In the genomic region with DNA sequence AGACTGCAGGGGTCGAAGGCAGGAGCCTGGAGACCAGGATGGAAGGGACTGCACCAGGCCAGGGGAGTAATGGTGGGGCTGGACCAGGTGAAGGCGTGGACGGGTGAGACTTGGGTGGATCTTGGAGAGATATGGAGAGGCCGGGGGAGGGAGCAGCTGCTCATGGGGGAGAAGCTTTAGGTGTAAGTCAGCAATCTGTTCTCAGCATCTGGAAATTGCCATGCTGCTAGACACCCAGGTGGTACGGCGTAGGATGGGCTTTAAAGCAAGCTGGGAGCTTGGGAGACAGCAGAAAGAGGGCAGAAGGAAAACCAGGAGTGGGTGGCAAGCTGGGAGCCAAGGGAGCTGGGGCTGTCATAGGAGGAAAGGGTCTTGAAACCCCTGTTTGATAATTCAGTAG, we compare ENCODE assay signal across 16 cellular contexts. TPM values are rescaled to one million over a fixed set of nuclear protein-coding genes. Genes with fewer than 3 reads are reported as not detected.
A peak's percentile ranks its signal among the peaks of the same experiment; 100 is the strongest.
DNase-seq lines count a peak whose midpoint lies in the region; ATAC-seq and TF ChIP-seq lines count a peak whose summit lies in the region.
"Had no signal": no experiment of that assay in that cellular context is flagged by ENCODE, and none has a peak within 500 bp of the region (broad histone marks: within the 10 kb centered on the region; RNA-seq: fewer than 3 reads in every experiment).

No MANE protein-coding gene starts in this region.

- H3K4me1 ChIP-seq in CD4-positive, alpha-beta memory T cell (ENCODE audit: insufficient read depth, low read length) = peaks cover 19% of the 10 kb centered on the region
- H3K4me1 ChIP-seq in Loucy (ENCODE audit: insufficient read depth, low read length, poor library complexity, severe bottlenecking) = peaks cover 47% of the 10 kb centered on the region

- no peak for ATAC-seq in natural killer cell treated with Interleukin-12 subunit alpha and Interleukin-12 subunit beta and Interleukin-15 and Interleukin-18, amount 100 ng/mL, for 72 hours
- ATAC-seq in GM18861 (IDR thresholded peaks at IDR 0.05; ENCODE audit: unreplicated experiment) (no peak), SK-N-SH treated with all-trans-retinoic acid at 6 μM for 48 hours (no peak)
- no peak for ATAC-seq in activated CD8-positive, alpha-beta memory T cell treated with anti-CD3 and anti-CD28 coated beads, Interleukin-2, amount 10 ng/mL, durations not matched to agents 7 days and 5 days

- H3F3A ChIP-seq in Loucy (ENCODE audit: low read depth) = no peaks in the 10 kb centered on the region

- POLR2A ChIA-PET in CD4-positive, alpha-beta memory T cell (lab: Charles Lee; ENCODE audit: partially characterized antibody) = interaction anchor here (0.8 to 1.4 kb wide), 2 partner anchors 17 kb away, joined by 3 read pairs; no protein-coding TSS in a partner anchor

- no peaks in the 10 kb centered on the region for H3K27me3 ChIP-seq in CD4-positive, alpha-beta memory T cell (ENCODE audit: insufficient read depth, low read length)
- H3K27me3 ChIP-seq in Loucy (ENCODE audit: insufficient read depth, low read length, poor library complexity, severe bottlenecking) = no peaks in the 10 kb centered on the region

- peaks cover 56% of the 10 kb centered on the region for H3K79me2 ChIP-seq in Loucy (ENCODE audit: insufficient read depth, low read length)

- TF ChIP-seq CTCF in Loucy (conservative IDR thresholded peaks at IDR 0.05; ENCODE audit: low read length) = no peak
- TF ChIP-seq CTCF in brain (conservative IDR thresholded peaks at IDR 0.05) = no peak

- H3K9me2 ChIP-seq in Loucy (replicated peaks; ENCODE audit: low read depth, low read length) = no peaks in the 10 kb centered on the region
- H3K9me2 ChIP-seq: SK-N-SH had no signal

- no peak for DNase-seq in CD4-positive, alpha-beta memory T cell
- no peak for DNase-seq in natural killer cell treated with Interleukin-12 subunit alpha and Interleukin-12 subunit beta and Interleukin-15 and Interleukin-18, amount 100 ng/mL, for 72 hours (ENCODE audit: low spot score)
- DNase-seq in effector CD8-positive, alpha-beta T cell (lab: John Stamatoyannopoulos, UW) = no peak
- DNase-seq in activated CD8-positive, alpha-beta memory T cell treated with anti-CD3 and anti-CD28 coated beads, Interleukin-2, amount 10 ng/mL, durations not matched to agents 7 days and 5 days = no peak
- DNase-seq: activated naive CD4-positive, alpha-beta T cell; DMS79 treated with DMSO at 0.1 percent for 48 hours; HFFc6; NCI-H1092; NCI-H2227 treated with DMSO at 0.1 percent for 48 hours; SK-N-SH; stimulated activated CD4-positive, alpha-beta T cell treated with anti-CD3 and anti-CD28 coated beads, Interleukin-4, amount 100 ng/mL, for 4 hours had no signal

- H4K20me1 ChIP-seq in Loucy (ENCODE audit: insufficient read depth, low read length, poor library complexity, severe bottlenecking) = peaks cover 7% of the 10 kb centered on the region

- intact Hi-C loops in CD4-positive, alpha-beta memory T cell (cut with micrococcal nuclease) = no loop called here

- peaks cover 12 to 39% (median 32%) of the 10 kb centered on the region in 4 donors for H3K4me1 Mint-ChIP-seq in CD4-positive, alpha-beta memory T cell
- H3K4me1 Mint-ChIP-seq in brain = peaks cover 41% of the 10 kb centered on the region
- peaks cover 30 to 38% of the 10 kb centered on the region in 2 donors for H3K4me1 Mint-ChIP-seq in natural killer cell treated with Interleukin-12 subunit alpha and Interleukin-12 subunit beta and Interleukin-15 and Interleukin-18, amount 100 ng/mL, for 72 hours (ENCODE audit: low read depth in 2 of 2)
- H3K4me1 Mint-ChIP-seq in activated CD8-positive, alpha-beta memory T cell treated with anti-CD3 and anti-CD28 coated beads, Interleukin-2, amount 10 ng/mL, durations not matched to agents 7 days and 5 days = peaks cover 16% of the 10 kb centered on the region

- H3K4me2 ChIP-seq in Loucy (ENCODE audit: low read depth, low read length, poor library complexity, severe bottlenecking) = peak overlapping the region; percentile 73
- H3K4me2 ChIP-seq: SK-N-SH had no signal

- no peaks in the 10 kb centered on the region for H3K36me3 ChIP-seq in CD4-positive, alpha-beta memory T cell (ENCODE audit: insufficient read depth, low read length)
- no peaks in the 10 kb centered on the region for H3K36me3 ChIP-seq in Loucy (ENCODE audit: insufficient read depth, low read length)

- no peaks in the 10 kb centered on the region for H3K9me3 ChIP-seq in CD4-positive, alpha-beta memory T cell (ENCODE audit: control insufficient read depth in 1 of 2, low read length in 2 of 2)
- H3K9me3 ChIP-seq in Loucy (ENCODE audit: insufficient read depth, low read depth, low read length) = no peaks in the 10 kb centered on the region
- H3K9me3 ChIP-seq: SK-N-SH had no signal

- H3K9ac ChIP-seq in Loucy (ENCODE audit: low read depth, low read length, poor library complexity, severe bottlenecking) = peak overlapping the region; percentile 76
- H3K9ac ChIP-seq: SK-N-SH had no signal

- no peak overlapping the region for H3K27ac ChIP-seq in CD4-positive, alpha-beta memory T cell (ENCODE audit: low read depth, low read length)
- H3K27ac ChIP-seq: VCaP had no signal

- H3K9me3 Mint-ChIP-seq in CD4-positive, alpha-beta memory T cell = peaks cover 0 to 1% (median 0%) of the 10 kb centered on the region in 8 donors
- peaks cover 0 to 4% (median 0%) of the 10 kb centered on the region in 5 experiments for H3K9me3 Mint-ChIP-seq in brain
- H3K9me3 Mint-ChIP-seq in natural killer cell treated with Interleukin-12 subunit alpha and Interleukin-12 subunit beta and Interleukin-15 and Interleukin-18, amount 100 ng/mL, for 72 hours = no peaks in the 10 kb centered on the region
- H3K9me3 Mint-ChIP-seq in activated CD8-positive, alpha-beta memory T cell treated with anti-CD3 and anti-CD28 coated beads, Interleukin-2, amount 10 ng/mL, durations not matched to agents 7 days and 5 days (ENCODE audit: low read depth) = no peaks in the 10 kb centered on the region
- H3K9me3 Mint-ChIP-seq: HFFc6 had no signal

- peak overlapping the region in 6 of 7 donors; percentile 9 to 83 (median 74) for H3K27ac Mint-ChIP-seq in CD4-positive, alpha-beta memory T cell
- H3K27ac Mint-ChIP-seq in brain = peak overlapping the region; percentile 48 to 92 (median 71)
- H3K27ac Mint-ChIP-seq in natural killer cell treated with Interleukin-12 subunit alpha and Interleukin-12 subunit beta and Interleukin-15 and Interleukin-18, amount 100 ng/mL, for 72 hours = peak overlapping the region; percentile 39 to 99
- H3K27ac Mint-ChIP-seq in activated CD8-positive, alpha-beta memory T cell treated with anti-CD3 and anti-CD28 coated beads, Interleukin-2, amount 10 ng/mL, durations not matched to agents 7 days and 5 days = no peak overlapping the region
- H3K27ac Mint-ChIP-seq: HFFc6 had no signal

- peak overlapping the region in 3 of 8 donors; percentile 44 to 66 (median 63) for H3K4me3 Mint-ChIP-seq in CD4-positive, alpha-beta memory T cell
- H3K4me3 Mint-ChIP-seq in brain = peak overlapping the region; percentile 49 to 91 (median 55)
- H3K4me3 Mint-ChIP-seq in natural killer cell treated with Interleukin-12 subunit alpha and Interleukin-12 subunit beta and Interleukin-15 and Interleukin-18, amount 100 ng/mL, for 72 hours = no peak overlapping the region
- H3K4me3 Mint-ChIP-seq in activated CD8-positive, alpha-beta memory T cell treated with anti-CD3 and anti-CD28 coated beads, Interleukin-2, amount 10 ng/mL, durations not matched to agents 7 days and 5 days = no peak overlapping the region
- H3K4me3 Mint-ChIP-seq: HFFc6 had no signal

- CTCF ChIA-PET in CD4-positive, alpha-beta memory T cell (lab: Charles Lee; ENCODE audit: partially characterized antibody) = interaction anchor here (1.0 kb wide), 1 partner anchor 18 kb away, joined by 3 read pairs; no protein-coding TSS in a partner anchor
- CTCF ChIA-PET in activated CD8-positive, alpha-beta memory T cell treated with anti-CD3 and anti-CD28 coated beads, Interleukin-2, amount 10 ng/mL, durations not matched to agents 7 days and 5 days (lab: Charles Lee) = interaction anchor here (0.6 to 1.3 kb wide), 4 partner anchors 15 to 644 kb away, joined by 3 to 4 read pairs (median 3); a partner anchor contains a TSS

- no peak overlapping the region for H3K4me3 ChIP-seq in CD4-positive, alpha-beta memory T cell (ENCODE audit: low read length in 2 of 2)
- H3K4me3 ChIP-seq in Loucy (ENCODE audit: low read length, poor library complexity, severe bottlenecking) = peak overlapping the region; percentile 77

- no peaks in the 10 kb centered on the region for H3K27me3 Mint-ChIP-seq in CD4-positive, alpha-beta memory T cell
- no peaks in the 10 kb centered on the region for H3K27me3 Mint-ChIP-seq in brain
- H3K27me3 Mint-ChIP-seq in natural killer cell treated with Interleukin-12 subunit alpha and Interleukin-12 subunit beta and Interleukin-15 and Interleukin-18, amount 100 ng/mL, for 72 hours = no peaks in the 10 kb centered on the region
- H3K27me3 Mint-ChIP-seq in activated CD8-positive, alpha-beta memory T cell treated with anti-CD3 and anti-CD28 coated beads, Interleukin-2, amount 10 ng/mL, durations not matched to agents 7 days and 5 days = no peaks in the 10 kb centered on the region

- H3K36me3 Mint-ChIP-seq in CD4-positive, alpha-beta memory T cell = peaks cover 10 to 25% of the 10 kb centered on the region in 2 donors
- H3K36me3 Mint-ChIP-seq in brain = peaks cover 49% of the 10 kb centered on the region
- H3K36me3 Mint-ChIP-seq in natural killer cell treated with Interleukin-12 subunit alpha and Interleukin-12 subunit beta and Interleukin-15 and Interleukin-18, amount 100 ng/mL, for 72 hours = no peaks in the 10 kb centered on the region
- peaks cover 2% of the 10 kb centered on the region for H3K36me3 Mint-ChIP-seq in activated CD8-positive, alpha-beta memory T cell treated with anti-CD3 and anti-CD28 coated beads, Interleukin-2, amount 10 ng/mL, durations not matched to agents 7 days and 5 days

- no peak overlapping the region for H2AFZ ChIP-seq in Loucy (ENCODE audit: low read length)

TF ChIP-seq in SK-N-SH treated with all-trans-retinoic acid at 6 μM for 48 hours, 23 proteins besides CTCF, POLR2A, EP300 and RAD21 (continues in another document):
- TF ChIP-seq ARNTL (CRISPR knock-in tag; IDR thresholded peaks at IDR 0.05; ENCODE audit: borderline replicate concordance, low read depth) (no peak), RARB (CRISPR knock-in tag; IDR thresholded peaks at IDR 0.05) (no peak), ZFP30 (CRISPR knock-in tag; IDR thresholded peaks at IDR 0.05) (no peak)

RNA-seq across cellular contexts. Expression of a gene that starts 3.0 kb away (rescaled TPM):
- total RNA-seq in CD4-positive, alpha-beta memory T cell = 10 to 100 TPM; 29.2 to 30.6 TPM
- 10 to 100 TPM; 11.3 to 15.4 TPM for polyA plus RNA-seq in CD4-positive, alpha-beta memory T cell
- polyA plus RNA-seq in brain (ENCODE audit: insufficient read depth, low read depth, low replicate concordance) = 195 TPM
- 10 to 100 TPM; 36.8 to 55.8 TPM for total RNA-seq in natural killer cell treated with Interleukin-12 subunit alpha and Interleukin-12 subunit beta and Interleukin-15 and Interleukin-18, amount 100 ng/mL, for 72 hours
- 10 to 100 TPM; 20.3 to 28.2 TPM for total RNA-seq in activated CD8-positive, alpha-beta memory T cell treated with anti-CD3 and anti-CD28 coated beads, Interleukin-2, amount 10 ng/mL, durations not matched to agents 7 days and 5 days
- total RNA-seq: HFFc6 had no signal

Comparison
In these comparisons a context has a peak if more than half of its experiments do, and no peak if none do; other contexts are left out.
1. H3K4me3 Mint-ChIP-seq: peak in brain (5 of 5); none in natural killer cell treated with Interleukin-12 subunit alpha and Interleukin-12 subunit beta and Interleukin-15 and Interleukin-18, amount 100 ng/mL, for 72 hours (single experiment) and activated CD8-positive, alpha-beta memory T cell treated with anti-CD3 and anti-CD28 coated beads, Interleukin-2, amount 10 ng/mL, durations not matched to agents 7 days and 5 days (single experiment).